ENCODE assay signal across 14 cellular contexts in the genomic region with DNA sequence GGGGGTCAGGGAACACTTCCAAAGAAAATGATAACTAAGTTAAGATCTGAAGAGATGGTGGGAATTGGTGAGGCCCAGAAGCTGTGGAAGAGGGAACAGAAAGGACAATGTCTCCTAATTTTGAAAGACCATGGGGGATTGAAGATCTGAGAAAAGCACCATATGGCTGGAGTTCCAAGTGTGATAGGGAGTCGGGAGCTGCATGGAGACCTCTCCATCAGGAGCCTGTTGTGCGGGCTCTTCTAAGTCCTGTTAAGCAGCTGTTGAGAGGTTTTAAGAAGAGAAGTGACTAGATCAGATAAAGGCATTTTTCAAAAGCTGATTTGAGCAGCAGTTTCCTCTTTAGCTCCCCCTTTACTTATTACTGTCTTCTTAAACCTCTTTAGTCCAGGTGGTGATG.
"Had no signal": no experiment of that assay in that cellular context is flagged by ENCODE, and none has a peak within 500 bp of the region (broad histone marks: within the 10 kb centered on the region; RNA-seq: fewer than 3 reads in every experiment).

No MANE protein-coding gene starts in this region.

- H3K27me3 ChIP-seq: esophagus squamous epithelium, ovary, sigmoid colon had no signal

- H3K9me3 ChIP-seq: esophagus squamous epithelium, ovary, sigmoid colon had no signal

- H3K27me3 Mint-ChIP-seq: activated CD4-positive, alpha-beta T cell treated with anti-CD3 and anti-CD28 coated beads, Interleukin-2, amount 10 ng/mL, durations not matched to agents 7 days and 5 days had no signal

- H3K4me3 ChIP-seq: esophagus squamous epithelium, ovary, sigmoid colon had no signal

- DNase-seq: activated CD4-positive, alpha-beta T cell treated with anti-CD3 and anti-CD28 coated beads, Interleukin-2, amount 10 ng/mL, durations not matched to agents 7 days and 5 days; activated CD8-positive, alpha-beta memory T cell treated with anti-CD3 and anti-CD28 coated beads for 24 hours; activated naive CD4-positive, alpha-beta T cell treated with Interleukin-2 at 50 U/mL for 16 hours; anterior cingulate cortex; cortex of kidney; effector CD4-positive, alpha-beta T cell; esophagus squamous epithelium; hypothalamus; kidney glomerular epithelial cell; ovary; sigmoid colon; stimulated activated CD4-positive, alpha-beta T cell treated with anti-CD3 and anti-CD28 coated beads, Interleukin-2, amount 100 ng/mL, for 24 hours had no signal

- H3K27ac ChIP-seq: esophagus squamous epithelium, ovary, sigmoid colon had no signal

- H3K36me3 ChIP-seq: esophagus squamous epithelium, ovary, sigmoid colon had no signal

- H3K4me1 ChIP-seq: esophagus squamous epithelium, sigmoid colon had no signal

- H3K9me3 Mint-ChIP-seq: activated CD4-positive, alpha-beta T cell treated with anti-CD3 and anti-CD28 coated beads, Interleukin-2, amount 10 ng/mL, durations not matched to agents 7 days and 5 days; activated T-helper 1 cell treated with anti-CD3 and anti-CD28 coated beads, Interleukin-12 subunit alpha, Interleukin-12 subunit beta, Interleukin-2, Interleukin-4 antibody, amounts not matched to agents 30 ng/mL and 10 ng/mL and 1 ng/mL, durations not matched to agents 14 hours and 24 hours and 36 hours had no signal

- H3K27ac Mint-ChIP-seq: activated CD4-positive, alpha-beta T cell treated with anti-CD3 and anti-CD28 coated beads, Interleukin-2, amount 10 ng/mL, durations not matched to agents 7 days and 5 days; activated T-helper 1 cell treated with anti-CD3 and anti-CD28 coated beads, Interleukin-12 subunit alpha, Interleukin-12 subunit beta, Interleukin-2, Interleukin-4 antibody, amounts not matched to agents 30 ng/mL and 10 ng/mL and 1 ng/mL, durations not matched to agents 14 hours and 24 hours and 36 hours had no signal

- H3K4me1 Mint-ChIP-seq: activated CD4-positive, alpha-beta T cell treated with anti-CD3 and anti-CD28 coated beads, Interleukin-2, amount 10 ng/mL, durations not matched to agents 7 days and 5 days; neural crest cell had no signal

- H3K4me3 Mint-ChIP-seq: activated CD4-positive, alpha-beta T cell treated with anti-CD3 and anti-CD28 coated beads, Interleukin-2, amount 10 ng/mL, durations not matched to agents 7 days and 5 days; activated T-helper 1 cell treated with anti-CD3 and anti-CD28 coated beads, Interleukin-12 subunit alpha, Interleukin-12 subunit beta, Interleukin-2, Interleukin-4 antibody, amounts not matched to agents 30 ng/mL and 10 ng/mL and 1 ng/mL, durations not matched to agents 14 hours and 24 hours and 36 hours; neural crest cell had no signal
